16 cellular contexts compared by ENCODE assay signal in genomic region chr2:219405451-219405850, GRCh38. TPM values are rescaled to one million over a fixed set of nuclear protein-coding genes. Genes with fewer than 3 reads are reported as not detected.
A peak's percentile ranks its signal among the peaks of the same experiment; 100 is the strongest.
DNase-seq lines count a peak whose midpoint lies in the region; ATAC-seq and TF ChIP-seq lines count a peak whose summit lies in the region.
"Had no signal": no experiment of that assay in that cellular context is flagged by ENCODE, and none has a peak within 500 bp of the region (broad histone marks: within the 10 kb centered on the region; RNA-seq: fewer than 3 reads in every experiment).

No MANE protein-coding gene starts in this region.

- H3K4me1 ChIP-seq in cardiac muscle cell (ENCODE audit: low read depth) (peaks cover 60% of the 10 kb centered on the region), vagina (no peaks in the 10 kb centered on the region)

- H3K27me3 ChIP-seq in cardiac muscle cell (no peaks in the 10 kb centered on the region), vagina (no peaks in the 10 kb centered on the region), MG63 (no peaks in the 10 kb centered on the region)

- intact Hi-C loops in vagina (cut with DNase I), result loop anchor here (2.0 kb wide), 1 partner anchor 121 kb away; no protein-coding TSS in a partner anchor

- no peak for TF ChIP-seq POLR2A in vagina (IDR thresholded peaks at IDR 0.05)

- H3K36me3 ChIP-seq in cardiac muscle cell (no peaks in the 10 kb centered on the region), vagina (no peaks in the 10 kb centered on the region), MG63 (no peaks in the 10 kb centered on the region)

- no peak overlapping the region for H3K4me3 ChIP-seq in cardiac muscle cell
- H3K4me3 ChIP-seq in vagina, result no peak overlapping the region
- H3K4me3 ChIP-seq in MG63, result no peak overlapping the region

- DNase-seq in DMS53 (lab: John Stamatoyannopoulos, UW) (peak; percentile 27), DMS53 treated with DMSO at 0.1 percent for 48 hours (lab: John Stamatoyannopoulos, UW; ENCODE audit: unreplicated experiment) (no peak), cardiac muscle cell (ENCODE audit: low read depth in 1 of 2, low spot score in 1 of 2) (peak in 1 of 2 donors; percentile 41), myocyte (ENCODE audit: low read depth) (peak; percentile 86), vagina (ENCODE audit: extremely low spot score in 2 of 2) (no peak), MG63 (no peak)
- no peak for DNase-seq in stimulated activated CD4-positive, alpha-beta T cell treated with anti-CD3 and anti-CD28 coated beads, Interleukin-12 subunit alpha, Interleukin-12 subunit beta, amount 100 ng/mL, for 4 hours
- DNase-seq: 8988T; activated CD8-positive, alpha-beta T cell treated with anti-CD3 and anti-CD28 coated beads for 36 hours; activated gamma-delta T cell treated with Interleukin-2 at 50 U/mL for 16 hours; KG1; naive thymus-derived CD4-positive, alpha-beta T cell; NCI-H1694 had no signal

- H3K27ac ChIP-seq in cardiac muscle cell (peak overlapping the region; percentile 92), vagina (peak overlapping the region; percentile 56)
- H3K27ac ChIP-seq: epithelial cell of prostate had no signal

- no peaks in the 10 kb centered on the region for H3K9me3 ChIP-seq in cardiac muscle cell (ENCODE audit: low read depth)
- H3K9me3 ChIP-seq in vagina, result no peaks in the 10 kb centered on the region
- H3K9me3 ChIP-seq in MG63, result no peaks in the 10 kb centered on the region

- no peak for ATAC-seq in GM18868 (IDR thresholded peaks at IDR 0.05; ENCODE audit: unreplicated experiment)
- ATAC-seq: activated CD8-positive, alpha-beta T cell treated with anti-CD3 and anti-CD28 coated beads for 36 hours; naive thymus-derived CD4-positive, alpha-beta T cell had no signal

- peak; percentile 17 for TF ChIP-seq CTCF in cardiac muscle cell (IDR thresholded peaks at IDR 0.05; ENCODE audit: low read depth, low read length)
- TF ChIP-seq CTCF in vagina (IDR thresholded peaks at IDR 0.05), result no peak

RNA-seq across cellular contexts. Expression of gene DES, which starts 12.7 kb away (rescaled TPM):
- total RNA-seq in cardiac muscle cell (37.2 and 47.0 TPM in 2 replicates), myocyte (10,265 and 13,585 TPM in 2 replicates), vagina (883 TPM)
- polyA plus RNA-seq in cardiac muscle cell, result 17.5 and 20.4 TPM in 2 replicates
- 3,580 TPM for polyA plus RNA-seq in myocyte (2012)
- 3.8 and 22.6 TPM in 2 replicates for total RNA-seq in MG63 (2014; rRNA removed; shearing (Covaris generic); ENCODE audit: low replicate concordance)
- total RNA-seq: activated CD8-positive, alpha-beta T cell treated with anti-CD3 and anti-CD28 coated beads for 36 hours; bronchial epithelial cell had no signal
- polyA plus RNA-seq: naive thymus-derived CD4-positive, alpha-beta T cell had no signal

RNA-seq across cellular contexts. Expression of gene DNPEP, which starts 17.7 kb away (rescaled TPM):
- total RNA-seq in cardiac muscle cell (67.2 and 70.4 TPM in 2 replicates), myocyte (61.4 and 65.3 TPM in 2 replicates), vagina (62.9 TPM)
- polyA plus RNA-seq in cardiac muscle cell, result 104 and 117 TPM in 2 replicates
- 74.2 TPM for polyA plus RNA-seq in myocyte (2012)
- 56.4 and 73.1 TPM in 2 replicates for total RNA-seq in MG63 (2014; rRNA removed; shearing (Covaris generic); ENCODE audit: low replicate concordance)

RNA-seq across cellular contexts. Expression of gene SPEG, which starts 29.2 kb away (rescaled TPM):
- 275 and 292 TPM in 2 replicates for total RNA-seq in cardiac muscle cell
- polyA plus RNA-seq in cardiac muscle cell, result 185 and 188 TPM in 2 replicates
- total RNA-seq in myocyte, result 78.0 and 79.8 TPM in 2 replicates
- polyA plus RNA-seq in myocyte (2012), result 57.8 TPM
- 28.2 TPM for total RNA-seq in vagina
- total RNA-seq in MG63 (2014; rRNA removed; shearing (Covaris generic); ENCODE audit: low replicate concordance), result 11.6 and 12.6 TPM in 2 replicates

Comparison
In these comparisons a context has a peak if more than half of its experiments do, and no peak if none do; other contexts are left out.
1. DNase-seq: peak in DMS53 (single experiment) and myocyte (single experiment); none in DMS53 treated with DMSO at 0.1 percent for 48 hours (single experiment), vagina (0 of 2), MG63 (single experiment) and stimulated activated CD4-positive, alpha-beta T cell treated with anti-CD3 and anti-CD28 coated beads, Interleukin-12 subunit alpha, Interleukin-12 subunit beta, amount 100 ng/mL, for 4 hours (single experiment).
2. RNA of gene DES, which starts 12.7 kb away (total RNA-seq): 10,265 to 13,585 TPM in myocyte and 883 TPM in vagina (single experiment); 37.2 to 47.0 TPM in cardiac muscle cell and 3.8 to 22.6 TPM in MG63; every median in the first group is over 10 times any median in the second.